Comparison of ENCODE assay signal across 9 cellular contexts in genomic region chr12:124177951-124178316, GRCh38.
"Had no signal": no experiment of that assay in that cellular context is flagged by ENCODE, and none has a peak within 500 bp of the region (broad histone marks: within the 10 kb centered on the region; RNA-seq: fewer than 3 reads in every experiment).

No MANE protein-coding gene starts in this region.

- H3K36me3 ChIP-seq: HAP-1 had no signal

- H3K4me3 ChIP-seq: HAP-1 had no signal

- H3K4me1 ChIP-seq: HAP-1 had no signal

- H3K36me3 Mint-ChIP-seq: IgD-negative memory B cell had no signal

- DNase-seq: GOT3, H7, HFFc6, KG1 had no signal

- H3K27ac ChIP-seq: HL-60 had no signal

- H3K4me3 Mint-ChIP-seq: HFFc6, IgD-negative memory B cell had no signal

- H3K9me3 Mint-ChIP-seq: HFFc6, IgD-negative memory B cell had no signal

- ATAC-seq: HCT116, HepG2 had no signal

- FAIRE-seq: HepG2 had no signal

- H3K9me3 ChIP-seq: HAP-1 had no signal

- H3K27ac Mint-ChIP-seq: HFFc6, IgD-negative memory B cell had no signal

- H3K4me1 Mint-ChIP-seq: IgD-negative memory B cell had no signal
